ENCODE assay signal across 20 cellular contexts in genomic region chr7:129499915-129500463, GRCh38. TPM values are rescaled to one million over a fixed set of nuclear protein-coding genes. Genes with fewer than 3 reads are reported as not detected.
DNase-seq lines count a peak whose midpoint lies in the region; ATAC-seq and TF ChIP-seq lines count a peak whose summit lies in the region.
"Had no signal": no experiment of that assay in that cellular context is flagged by ENCODE, and none has a peak within 500 bp of the region (broad histone marks: within the 10 kb centered on the region; RNA-seq: fewer than 3 reads in every experiment).

No MANE protein-coding gene starts in this region.

- H3K36me3 ChIP-seq in GM06990 (ENCODE audit: control insufficient read depth, insufficient read depth, low read length): no peaks in the 10 kb centered on the region
- H3K36me3 ChIP-seq: WERI-Rb-1 had no signal

- H3K27me3 ChIP-seq in GM06990 (replicated peaks; ENCODE audit: control insufficient read depth, insufficient read depth, low read length): no peaks in the 10 kb centered on the region

- H3K27ac Mint-ChIP-seq in activated CD8-positive, alpha-beta memory T cell treated with anti-CD3 and anti-CD28 coated beads, Interleukin-2, amount 10 ng/mL, durations not matched to agents 7 days and 5 days: no peak overlapping the region
- no peak overlapping the region for H3K27ac Mint-ChIP-seq in natural killer cell treated with Interleukin-12 subunit alpha and Interleukin-12 subunit beta and Interleukin-15 and Interleukin-18, amount 100 ng/mL, for 72 hours
- no peak overlapping the region for H3K27ac Mint-ChIP-seq in chondrocyte (ENCODE audit: unreplicated experiment)
- H3K27ac Mint-ChIP-seq: endodermal cell, nephron progenitor cell had no signal

- no peaks in the 10 kb centered on the region for H3K9me3 Mint-ChIP-seq in activated CD8-positive, alpha-beta memory T cell treated with anti-CD3 and anti-CD28 coated beads, Interleukin-2, amount 10 ng/mL, durations not matched to agents 7 days and 5 days (ENCODE audit: low read depth)
- no peaks in the 10 kb centered on the region for H3K9me3 Mint-ChIP-seq in natural killer cell treated with Interleukin-12 subunit alpha and Interleukin-12 subunit beta and Interleukin-15 and Interleukin-18, amount 100 ng/mL, for 72 hours
- no peaks in the 10 kb centered on the region for H3K9me3 Mint-ChIP-seq in chondrocyte (ENCODE audit: low read depth)
- H3K9me3 Mint-ChIP-seq: endodermal cell, nephron progenitor cell had no signal

- DNase-seq in GM06990 (ENCODE audit: extremely low read depth, insufficient read length) (peak; percentile 25), GDM1 (lab: John Stamatoyannopoulos, UW) (no peak), chondrocyte (ENCODE audit: low spot score) (no peak)
- DNase-seq in activated CD8-positive, alpha-beta memory T cell treated with anti-CD3 and anti-CD28 coated beads, Interleukin-2, amount 10 ng/mL, durations not matched to agents 7 days and 5 days: peak; percentile 51
- no peak for DNase-seq in natural killer cell treated with Interleukin-12 subunit alpha and Interleukin-12 subunit beta and Interleukin-15 and Interleukin-18, amount 100 ng/mL, for 72 hours (ENCODE audit: low spot score)
- DNase-seq: activated naive CD4-positive, alpha-beta T cell; AML-193; anterior cingulate cortex; endodermal cell; IMR-90; MV-4-11; NCI-H2081; nephron progenitor cell; psoas muscle; Right ventricle myocardium superior; stimulated activated CD8-positive, alpha-beta memory T cell treated with anti-CD3 and anti-CD28 coated beads, Interleukin-4, amount 100 ng/mL, for 48 hours; WERI-Rb-1 had no signal

- TF ChIP-seq CTCF in GM06990 (IDR thresholded peaks at IDR 0.05; ENCODE audit: insufficient read depth, low read length, poor library complexity, severe bottlenecking) (no peak), chondrocyte (IDR thresholded peaks at IDR 0.05) (no peak)

- CTCF ChIA-PET in activated CD8-positive, alpha-beta memory T cell treated with anti-CD3 and anti-CD28 coated beads, Interleukin-2, amount 10 ng/mL, durations not matched to agents 7 days and 5 days (lab: Charles Lee): interaction anchor here (0.8 to 1.7 kb wide), 3 partner anchors 108 to 157 kb away, joined by 3 to 5 read pairs (median 3); no protein-coding TSS in a partner anchor

- 0 out of 2 replicates have a peak overlapping the region, but pooled peaks have one; percentile 10 for H3K4me3 ChIP-seq in GM06990 (replicated peaks; ENCODE audit: low read depth, low read length)
- H3K4me3 ChIP-seq: psoas muscle, smooth muscle cell had no signal

- no peak overlapping the region for H3K4me3 Mint-ChIP-seq in activated CD8-positive, alpha-beta memory T cell treated with anti-CD3 and anti-CD28 coated beads, Interleukin-2, amount 10 ng/mL, durations not matched to agents 7 days and 5 days
- H3K4me3 Mint-ChIP-seq in natural killer cell treated with Interleukin-12 subunit alpha and Interleukin-12 subunit beta and Interleukin-15 and Interleukin-18, amount 100 ng/mL, for 72 hours: peak overlapping the region; percentile 76
- H3K4me3 Mint-ChIP-seq in chondrocyte (ENCODE audit: unreplicated experiment): no peak overlapping the region
- H3K4me3 Mint-ChIP-seq: endodermal cell had no signal

- peaks cover 5% of the 10 kb centered on the region for H3K27me3 Mint-ChIP-seq in activated CD8-positive, alpha-beta memory T cell treated with anti-CD3 and anti-CD28 coated beads, Interleukin-2, amount 10 ng/mL, durations not matched to agents 7 days and 5 days
- no peaks in the 10 kb centered on the region for H3K27me3 Mint-ChIP-seq in natural killer cell treated with Interleukin-12 subunit alpha and Interleukin-12 subunit beta and Interleukin-15 and Interleukin-18, amount 100 ng/mL, for 72 hours
- H3K27me3 Mint-ChIP-seq in chondrocyte (ENCODE audit: low read depth): peaks cover 3% of the 10 kb centered on the region

- ATAC-seq in GM21825 (IDR thresholded peaks at IDR 0.05; ENCODE audit: unreplicated experiment): peak; percentile 41
- ATAC-seq in activated CD8-positive, alpha-beta memory T cell treated with anti-CD3 and anti-CD28 coated beads, Interleukin-2, amount 10 ng/mL, durations not matched to agents 7 days and 5 days: no peak
- peak in 1 of 2 donors; percentile 56 for ATAC-seq in natural killer cell treated with Interleukin-12 subunit alpha and Interleukin-12 subunit beta and Interleukin-15 and Interleukin-18, amount 100 ng/mL, for 72 hours
- ATAC-seq in GM21360 (IDR thresholded peaks at IDR 0.05; ENCODE audit: unreplicated experiment): no peak
- ATAC-seq: psoas muscle had no signal

- peaks cover 30% of the 10 kb centered on the region for H3K4me1 Mint-ChIP-seq in activated CD8-positive, alpha-beta memory T cell treated with anti-CD3 and anti-CD28 coated beads, Interleukin-2, amount 10 ng/mL, durations not matched to agents 7 days and 5 days
- peaks cover 40 to 54% of the 10 kb centered on the region in 2 donors for H3K4me1 Mint-ChIP-seq in natural killer cell treated with Interleukin-12 subunit alpha and Interleukin-12 subunit beta and Interleukin-15 and Interleukin-18, amount 100 ng/mL, for 72 hours (ENCODE audit: low read depth in 2 of 2)
- H3K4me1 Mint-ChIP-seq in chondrocyte (ENCODE audit: low read depth): peaks cover 9% of the 10 kb centered on the region

- H3K36me3 Mint-ChIP-seq in activated CD8-positive, alpha-beta memory T cell treated with anti-CD3 and anti-CD28 coated beads, Interleukin-2, amount 10 ng/mL, durations not matched to agents 7 days and 5 days: no peaks in the 10 kb centered on the region
- H3K36me3 Mint-ChIP-seq in natural killer cell treated with Interleukin-12 subunit alpha and Interleukin-12 subunit beta and Interleukin-15 and Interleukin-18, amount 100 ng/mL, for 72 hours: no peaks in the 10 kb centered on the region
- no peaks in the 10 kb centered on the region for H3K36me3 Mint-ChIP-seq in chondrocyte (ENCODE audit: low read depth)

RNA-seq across cellular contexts. Expression of gene SMKR1, which starts 2.3 kb away (rescaled TPM):
- total RNA-seq in activated CD8-positive, alpha-beta memory T cell treated with anti-CD3 and anti-CD28 coated beads, Interleukin-2, amount 10 ng/mL, durations not matched to agents 7 days and 5 days: 1 to 10 TPM; 2.3 to 5.3 TPM
- 1 to 10 TPM; 2.1 to 3.6 TPM for total RNA-seq in natural killer cell treated with Interleukin-12 subunit alpha and Interleukin-12 subunit beta and Interleukin-15 and Interleukin-18, amount 100 ng/mL, for 72 hours
- total RNA-seq in chondrocyte: 0.20 TPM in 1 of 3 replicates, not detected in the others
- total RNA-seq: IMR-90, Right ventricle myocardium superior, smooth muscle cell had no signal

Comparison
In these comparisons a context has a peak if more than half of its experiments do, and no peak if none do; other contexts are left out.
1. DNase-seq: peak in GM06990 (single experiment) and activated CD8-positive, alpha-beta memory T cell treated with anti-CD3 and anti-CD28 coated beads, Interleukin-2, amount 10 ng/mL, durations not matched to agents 7 days and 5 days (single experiment); none in natural killer cell treated with Interleukin-12 subunit alpha and Interleukin-12 subunit beta and Interleukin-15 and Interleukin-18, amount 100 ng/mL, for 72 hours (single experiment), GDM1 (single experiment) and chondrocyte (single experiment).